In the genomic region with DNA sequence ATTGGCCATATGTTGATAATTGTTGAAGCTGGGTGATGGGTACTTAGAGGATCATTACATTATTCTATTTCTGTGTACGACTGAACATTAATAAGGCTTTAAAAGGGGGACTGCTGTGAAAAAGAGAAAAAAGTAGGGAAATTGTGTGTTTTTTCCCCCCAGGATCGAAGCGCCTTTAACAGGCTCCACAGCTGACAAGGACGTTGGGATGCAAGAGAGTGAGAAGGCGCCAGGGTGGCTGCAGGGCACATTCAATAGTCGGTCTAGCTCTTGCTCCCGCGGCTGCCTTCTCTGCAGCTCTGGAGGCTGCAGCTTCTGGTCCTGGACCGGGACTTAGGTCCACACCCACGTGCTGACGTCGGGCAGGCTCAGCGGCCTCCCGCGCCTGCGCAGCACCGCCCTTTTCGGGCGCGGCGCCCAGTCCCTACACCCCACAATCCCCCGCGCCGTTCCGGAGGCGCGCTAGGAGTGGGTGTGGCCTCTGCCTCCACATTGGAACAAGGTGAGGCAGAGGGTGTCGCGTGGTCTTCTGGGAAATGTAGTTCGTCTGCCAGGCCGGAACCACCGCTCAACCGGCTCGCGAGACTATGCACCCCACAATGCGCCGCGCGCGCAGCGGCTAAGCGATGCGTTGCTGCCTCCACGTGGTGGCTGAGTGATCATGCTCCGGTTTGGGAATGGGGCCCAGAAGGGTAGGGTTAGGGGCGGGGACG, we compare ENCODE assay signal across 8 cellular contexts. TPM values are rescaled to one million over a fixed set of nuclear protein-coding genes. Genes with fewer than 3 reads are reported as not detected.
DNase-seq lines count a peak whose midpoint lies in the region; ATAC-seq, FAIRE-seq and TF ChIP-seq lines count a peak whose summit lies in the region.

No MANE protein-coding gene starts in this region.

- H3K4me3 Mint-ChIP-seq in activated B cell treated with CpG ODN at 0.5 μM for 24 hours = peak overlapping the region; percentile 72
- peak overlapping the region; percentile 68 for H3K4me3 Mint-ChIP-seq in central memory CD8-positive, alpha-beta T cell

- peak overlapping the region; percentile 87 for H3K27ac Mint-ChIP-seq in activated B cell treated with CpG ODN at 0.5 μM for 24 hours
- peak overlapping the region; percentile 80 for H3K27ac Mint-ChIP-seq in central memory CD8-positive, alpha-beta T cell (ENCODE audit: low read depth)

- TF ChIP-seq CTCF in AG09319 (IDR thresholded peaks at IDR 0.05; ENCODE audit: low read depth, low read length) (peak; percentile 94), activated B cell treated with CpG ODN at 0.5 μM for 24 hours (IDR thresholded peaks at IDR 0.05) (no peak)

- POLR2A ChIA-PET in activated B cell treated with CpG ODN at 0.5 μM for 24 hours (lab: Charles Lee) = interaction anchor here (0.6 to 4.8 kb wide), 16 partner anchors 18 to 284 kb away, joined by 3 to 60 read pairs (median 4); a partner anchor contains a TSS

- intact Hi-C loops in activated B cell treated with CpG ODN at 0.5 μM for 24 hours (cut with micrococcal nuclease) = loop anchor here (1.0 to 10.0 kb wide), 11 partner anchors 32 to 386 kb away; a partner anchor contains a TSS

- H3K36me3 Mint-ChIP-seq in activated B cell treated with CpG ODN at 0.5 μM for 24 hours (ENCODE audit: low read depth) = no peaks in the 10 kb centered on the region
- H3K36me3 Mint-ChIP-seq in central memory CD8-positive, alpha-beta T cell (ENCODE audit: insufficient read depth) = peaks cover 4% of the 10 kb centered on the region

- peak; percentile 21 for FAIRE-seq in islet of Langerhans (lab: Jason Lieb, UNC)

- DNase-seq in AG09319 (ENCODE audit: extremely low read depth, low read depth) = peak; percentile 99
- peak; percentile 100 for DNase-seq in NCI-H2227 treated with DMSO at 0.1 percent for 48 hours (lab: John Stamatoyannopoulos, UW)
- DNase-seq in activated B cell treated with CpG ODN at 0.5 μM for 24 hours = peak; percentile 99
- peak; percentile 94 to 99 for DNase-seq in central memory CD8-positive, alpha-beta T cell (ENCODE audit: low spot score in 2 of 2)
- peak; percentile 97 for DNase-seq in stimulated activated CD4-positive, alpha-beta T cell treated with anti-CD3 and anti-CD28 coated beads, Interleukin-12 subunit alpha, Interleukin-12 subunit beta, amount 100 ng/mL, for 4 hours

- H3K9me3 Mint-ChIP-seq in activated B cell treated with CpG ODN at 0.5 μM for 24 hours = no peaks in the 10 kb centered on the region
- no peaks in the 10 kb centered on the region for H3K9me3 Mint-ChIP-seq in central memory CD8-positive, alpha-beta T cell

- CTCF ChIA-PET in activated B cell treated with CpG ODN at 0.5 μM for 24 hours (lab: Charles Lee) = interaction anchor here (0.7 to 4.9 kb wide), 3 partner anchors 38 to 50 kb away, joined by 3 to 81 read pairs (median 3); no protein-coding TSS in a partner anchor

- ATAC-seq in GM18909 (IDR thresholded peaks at IDR 0.05; ENCODE audit: poor library complexity, unreplicated experiment) (peak; percentile 95), HG03175 (IDR thresholded peaks at IDR 0.05; ENCODE audit: unreplicated experiment) (peak; percentile 91), activated B cell treated with CpG ODN at 0.5 μM for 24 hours (ENCODE audit: low read depth) (peak; percentile 94)
- peak; percentile 99 for ATAC-seq in central memory CD8-positive, alpha-beta T cell (replicated peaks; ENCODE audit: extremely low read depth, poor library complexity, severe bottlenecking)

- H3K4me1 Mint-ChIP-seq in activated B cell treated with CpG ODN at 0.5 μM for 24 hours = peaks cover 48% of the 10 kb centered on the region
- H3K4me1 Mint-ChIP-seq in central memory CD8-positive, alpha-beta T cell = peaks cover 41% of the 10 kb centered on the region

- H3K27me3 Mint-ChIP-seq in activated B cell treated with CpG ODN at 0.5 μM for 24 hours = peaks cover 4% of the 10 kb centered on the region
- H3K27me3 Mint-ChIP-seq in central memory CD8-positive, alpha-beta T cell = no peaks in the 10 kb centered on the region

RNA-seq across cellular contexts. Expression of a gene that starts 4.9 kb away (rescaled TPM):
- 1.8 TPM in 2 replicates for total RNA-seq in activated B cell treated with CpG ODN at 0.5 μM for 24 hours

RNA-seq across cellular contexts. Expression of a gene that starts 23.2 kb away (rescaled TPM):
- total RNA-seq in activated B cell treated with CpG ODN at 0.5 μM for 24 hours = 0.83 TPM in 1 of 2 replicates, not detected in the other

RNA-seq across cellular contexts. Expression of a gene that starts 29.0 kb away (rescaled TPM):
- total RNA-seq in activated B cell treated with CpG ODN at 0.5 μM for 24 hours = 2.9 and 3.5 TPM in 2 replicates

RNA-seq across cellular contexts. Expression of a gene that starts 31.0 kb away (rescaled TPM):
- total RNA-seq in activated B cell treated with CpG ODN at 0.5 μM for 24 hours = 120 and 143 TPM in 2 replicates

Comparison
In these comparisons a context has a peak if more than half of its experiments do, and no peak if none do; other contexts are left out.
1. Peak in every context shown above with its lines: DNase-seq and ATAC-seq.